In genomic region chr6:33426590-33427563, GRCh38 we compare ENCODE assay signal across 8 cellular contexts. TPM values are rescaled to one million over a fixed set of nuclear protein-coding genes. Genes with fewer than 3 reads are reported as not detected.
DNase-seq lines count a peak whose midpoint lies in the region; ATAC-seq and TF ChIP-seq lines count a peak whose summit lies in the region.

No MANE protein-coding gene starts in this region.

- H2BK120ac ChIP-seq in trophoblast cell (ENCODE audit: insufficient read depth, low read length, poor library complexity) = no peak overlapping the region

- peak overlapping the region; percentile 75 for H3K4me3 ChIP-seq in trophoblast cell (ENCODE audit: low read depth, low read length)

- peaks cover 10% of the 10 kb centered on the region for H3K79me1 ChIP-seq in trophoblast cell (ENCODE audit: low read length)

- no peaks in the 10 kb centered on the region for H3K9me3 Mint-ChIP-seq in T-helper 2 cell treated with Interferon-gamma antibody and Interleukin-4, amounts not matched to agents 5 μg/mL and 100 μg/mL, for 36 hours

- peaks cover 23% of the 10 kb centered on the region for H3K36me3 Mint-ChIP-seq in T-helper 2 cell treated with Interferon-gamma antibody and Interleukin-4, amounts not matched to agents 5 μg/mL and 100 μg/mL, for 36 hours (ENCODE audit: low read depth)

- H3K4ac ChIP-seq in trophoblast cell (ENCODE audit: low read depth, low read length) = peak overlapping the region; percentile 44

- H3K9me3 ChIP-seq in trophoblast cell (ENCODE audit: insufficient read depth, low read depth, low read length) = peaks cover 2% of the 10 kb centered on the region

- H3K27ac ChIP-seq in trophoblast cell (ENCODE audit: low read depth, low read length) = no peak overlapping the region

- peak overlapping the region; percentile 35 for H2AK5ac ChIP-seq in trophoblast cell (ENCODE audit: low read length)

- peak overlapping the region; percentile 42 for H3K18ac ChIP-seq in trophoblast cell (ENCODE audit: low read length)

- ATAC-seq in GM19328 (IDR thresholded peaks at IDR 0.05; ENCODE audit: unreplicated experiment) = no peak

- peak overlapping the region; percentile 42 for H2BK12ac ChIP-seq in trophoblast cell (ENCODE audit: low read length)

- no CpG with 5 or more reads among the region's 13 CpGs for WGBS in trophoblast cell (ENCODE audit: extremely low coverage, insufficient coverage, insufficient read length)

- no peak for TF ChIP-seq POLR2A in erythroblast (IDR thresholded peaks at IDR 0.05; ENCODE audit: low read length)

- H4K91ac ChIP-seq in trophoblast cell (ENCODE audit: low read depth, low read length) = peak overlapping the region; percentile 61

- H3K4me1 ChIP-seq in trophoblast cell (ENCODE audit: control insufficient read depth in 1 of 2, insufficient read depth in 2 of 2, low read length in 2 of 2) = peaks cover 29 to 36% of the 10 kb centered on the region in 2 experiments

- no peak overlapping the region for H3K9ac ChIP-seq in trophoblast cell (ENCODE audit: low read length)

- no peaks in the 10 kb centered on the region for H3K36me3 ChIP-seq in trophoblast cell (ENCODE audit: control insufficient read depth in 1 of 2, insufficient read depth in 2 of 2, low read length in 2 of 2)

- H3K27me3 ChIP-seq in trophoblast cell (ENCODE audit: insufficient read depth, low read length) = no peaks in the 10 kb centered on the region

- H3K27ac Mint-ChIP-seq in T-helper 2 cell treated with Interferon-gamma antibody and Interleukin-4, amounts not matched to agents 5 μg/mL and 100 μg/mL, for 36 hours = peak overlapping the region; percentile 96

- H3K27me3 Mint-ChIP-seq in T-helper 2 cell treated with Interferon-gamma antibody and Interleukin-4, amounts not matched to agents 5 μg/mL and 100 μg/mL, for 36 hours (ENCODE audit: low read depth) = no peaks in the 10 kb centered on the region

- H4K8ac ChIP-seq in trophoblast cell (ENCODE audit: low read depth, low read length) = no peak overlapping the region

- H3K79me2 ChIP-seq in trophoblast cell (ENCODE audit: control insufficient read depth, insufficient read depth, low read length, poor library complexity) = peaks cover 6% of the 10 kb centered on the region

- peak overlapping the region; percentile 70 for H3K4me2 ChIP-seq in trophoblast cell (ENCODE audit: low read length)

- no peak overlapping the region for H2BK5ac ChIP-seq in trophoblast cell (ENCODE audit: low read depth, low read length, poor library complexity)

- H3K4me1 Mint-ChIP-seq in T-helper 2 cell treated with Interferon-gamma antibody and Interleukin-4, amounts not matched to agents 5 μg/mL and 100 μg/mL, for 36 hours (ENCODE audit: low read depth) = peaks cover 70% of the 10 kb centered on the region

- no peak overlapping the region for H4K12ac ChIP-seq in trophoblast cell (ENCODE audit: low read depth, low read length)

- peak overlapping the region; percentile 96 for H3K4me3 Mint-ChIP-seq in T-helper 2 cell treated with Interferon-gamma antibody and Interleukin-4, amounts not matched to agents 5 μg/mL and 100 μg/mL, for 36 hours

- H3K14ac ChIP-seq in trophoblast cell (ENCODE audit: low read length) = no peak overlapping the region

- H2AFZ ChIP-seq in trophoblast cell (ENCODE audit: insufficient read depth, low read length, poor library complexity) = no peak overlapping the region

- no peak overlapping the region for H3K23ac ChIP-seq in trophoblast cell (ENCODE audit: low read length)

- peak; percentile 34 for DNase-seq in NCI-H2227 (lab: John Stamatoyannopoulos, UW; ENCODE audit: unreplicated experiment)
- no peak for DNase-seq in NCI-H2227 treated with DMSO at 0.1 percent for 48 hours (lab: John Stamatoyannopoulos, UW)
- DNase-seq in T-helper 2 cell treated with Interferon-gamma antibody and Interleukin-4, amounts not matched to agents 5 μg/mL and 100 μg/mL, for 36 hours (ENCODE audit: low spot score) = peak; percentile 25
- peak; percentile 42 to 46 for DNase-seq in erythroblast (lab: John Stamatoyannopoulos, UW)
- DNase-seq in trophoblast cell = peak in 1 of 2 donors; percentile 13
- no peak for DNase-seq in GDM1 (lab: John Stamatoyannopoulos, UW)
- no peak for DNase-seq in SHP77 treated with DMSO at 0.1 percent for 48 hours (lab: John Stamatoyannopoulos, UW)

RNA-seq across cellular contexts. Expression of gene SYNGAP1, which starts 7.0 kb away (rescaled TPM):
- 11.3 and 23.2 TPM in 2 replicates for polyA plus RNA-seq in trophoblast cell (2013)

RNA-seq across cellular contexts. Expression of gene CUTA, which starts 9.0 kb away (rescaled TPM):
- 201 and 213 TPM in 2 replicates for polyA plus RNA-seq in trophoblast cell (2013)

RNA-seq across cellular contexts. Expression of gene PHF1, which starts 16.1 kb away (rescaled TPM):
- polyA plus RNA-seq in trophoblast cell (2013) = 42.6 and 42.7 TPM in 2 replicates

RNA-seq across cellular contexts. Expression of gene ZBTB9, which starts 27.5 kb away (rescaled TPM):
- polyA plus RNA-seq in trophoblast cell (2013) = 5.7 and 6.1 TPM in 2 replicates

RNA-seq across cellular contexts. Expression of gene KIFC1, which starts 35.3 kb away (rescaled TPM):
- polyA plus RNA-seq in trophoblast cell (2013) = 66.1 and 66.6 TPM in 2 replicates

Comparison
In these comparisons a context has a peak if more than half of its experiments do, and no peak if none do; other contexts are left out.
1. DNase-seq: peak in NCI-H2227 (single experiment), T-helper 2 cell treated with Interferon-gamma antibody and Interleukin-4, amounts not matched to agents 5 μg/mL and 100 μg/mL, for 36 hours (single experiment) and erythroblast (2 of 2); none in NCI-H2227 treated with DMSO at 0.1 percent for 48 hours (single experiment), GDM1 (single experiment) and SHP77 treated with DMSO at 0.1 percent for 48 hours (single experiment).